Comparison of ENCODE assay signal across 3 cellular contexts in the genomic region with DNA sequence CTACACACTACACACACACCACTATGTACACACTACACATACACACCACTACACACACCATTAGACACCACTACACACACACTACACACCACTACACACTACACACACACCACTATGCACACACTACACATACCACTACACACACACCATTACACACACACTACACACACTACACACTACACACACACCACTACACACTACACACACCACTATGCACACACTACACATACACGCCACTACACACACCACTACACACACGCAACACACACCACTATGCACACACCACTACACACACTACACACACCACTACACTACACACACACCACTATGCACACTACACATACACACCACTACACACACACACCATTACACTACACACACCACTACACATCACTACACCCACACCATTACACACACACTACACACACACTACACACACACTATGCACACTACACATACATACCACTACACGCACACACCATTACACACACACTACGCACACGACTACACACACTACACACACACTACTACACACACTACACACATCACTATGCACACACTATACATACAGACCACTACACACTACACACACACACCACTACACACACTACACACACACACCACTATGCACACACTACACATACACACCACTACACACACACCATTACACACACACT.
TF ChIP-seq lines count a peak whose summit lies in the region.

No MANE protein-coding gene starts in this region.

TF ChIP-seq in HEK293, 187 proteins besides CTCF, POLR2A, EP300 and RAD21 (continues in another document):
- TF ChIP-seq, protein P1, sequence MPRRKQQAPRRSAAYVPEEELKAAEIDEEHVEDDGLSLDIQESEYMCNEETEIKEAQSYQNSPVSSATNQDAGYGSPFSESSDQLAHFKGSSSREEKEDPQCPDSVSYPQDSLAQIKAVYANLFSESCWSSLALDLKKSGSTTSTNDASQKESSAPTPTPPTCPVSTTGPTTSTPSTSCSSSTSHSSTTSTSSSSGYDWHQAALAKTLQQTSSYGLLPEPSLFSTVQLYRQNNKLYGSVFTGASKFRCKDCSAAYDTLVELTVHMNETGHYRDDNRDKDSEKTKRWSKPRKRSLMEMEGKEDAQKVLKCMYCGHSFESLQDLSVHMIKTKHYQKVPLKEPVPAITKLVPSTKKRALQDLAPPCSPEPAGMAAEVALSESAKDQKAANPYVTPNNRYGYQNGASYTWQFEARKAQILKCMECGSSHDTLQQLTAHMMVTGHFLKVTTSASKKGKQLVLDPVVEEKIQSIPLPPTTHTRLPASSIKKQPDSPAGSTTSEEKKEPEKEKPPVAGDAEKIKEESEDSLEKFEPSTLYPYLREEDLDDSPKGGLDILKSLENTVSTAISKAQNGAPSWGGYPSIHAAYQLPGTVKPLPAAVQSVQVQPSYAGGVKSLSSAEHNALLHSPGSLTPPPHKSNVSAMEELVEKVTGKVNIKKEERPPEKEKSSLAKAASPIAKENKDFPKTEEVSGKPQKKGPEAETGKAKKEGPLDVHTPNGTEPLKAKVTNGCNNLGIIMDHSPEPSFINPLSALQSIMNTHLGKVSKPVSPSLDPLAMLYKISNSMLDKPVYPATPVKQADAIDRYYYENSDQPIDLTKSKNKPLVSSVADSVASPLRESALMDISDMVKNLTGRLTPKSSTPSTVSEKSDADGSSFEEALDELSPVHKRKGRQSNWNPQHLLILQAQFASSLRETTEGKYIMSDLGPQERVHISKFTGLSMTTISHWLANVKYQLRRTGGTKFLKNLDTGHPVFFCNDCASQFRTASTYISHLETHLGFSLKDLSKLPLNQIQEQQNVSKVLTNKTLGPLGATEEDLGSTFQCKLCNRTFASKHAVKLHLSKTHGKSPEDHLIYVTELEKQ (tag by site-specific recombination; IDR thresholded peaks at IDR 0.05; ENCODE audit: borderline replicate concordance), result no peak
- TF ChIP-seq ZNF341 (tag by site-specific recombination; IDR thresholded peaks at IDR 0.05; ENCODE audit: low read depth) (no peak), ZSCAN23 (tag by site-specific recombination; IDR thresholded peaks at IDR 0.05) (peak; percentile 25; the same call in 1 of the 2 replicates), ZNF266 (tag by site-specific recombination; IDR thresholded peaks at IDR 0.05; ENCODE audit: low read depth) (peak; percentile 44; the same call in 1 of the 2 replicates), OVOL3 (tag by site-specific recombination; IDR thresholded peaks at IDR 0.05) (peak; percentile 41; the same call in 1 of the 2 replicates), ZNF521 (tag by site-specific recombination; IDR thresholded peaks at IDR 0.05) (no peak), ZNF302 (tag by site-specific recombination; IDR thresholded peaks at IDR 0.05; ENCODE audit: low read depth) (peak; percentile 30; the same call in 1 of the 2 replicates), ZNF792 (tag by site-specific recombination; IDR thresholded peaks at IDR 0.05) (no peak), ZBTB8A (tag by site-specific recombination; IDR thresholded peaks at IDR 0.05) (no peak), ZNF423 (tag by site-specific recombination; IDR thresholded peaks at IDR 0.05) (no peak), ZNF138 (tag by site-specific recombination; IDR thresholded peaks at IDR 0.05; ENCODE audit: borderline replicate concordance) (no peak), ZNF776 (tag by site-specific recombination; IDR thresholded peaks at IDR 0.05; ENCODE audit: borderline replicate concordance) (peak; percentile 88; the same call in 1 of the 2 replicates), ZNF19 (tag by site-specific recombination; IDR thresholded peaks at IDR 0.05; ENCODE audit: low read depth) (no peak; the same call in 1 of the 2 replicates)
- TF ChIP-seq, protein P2, sequence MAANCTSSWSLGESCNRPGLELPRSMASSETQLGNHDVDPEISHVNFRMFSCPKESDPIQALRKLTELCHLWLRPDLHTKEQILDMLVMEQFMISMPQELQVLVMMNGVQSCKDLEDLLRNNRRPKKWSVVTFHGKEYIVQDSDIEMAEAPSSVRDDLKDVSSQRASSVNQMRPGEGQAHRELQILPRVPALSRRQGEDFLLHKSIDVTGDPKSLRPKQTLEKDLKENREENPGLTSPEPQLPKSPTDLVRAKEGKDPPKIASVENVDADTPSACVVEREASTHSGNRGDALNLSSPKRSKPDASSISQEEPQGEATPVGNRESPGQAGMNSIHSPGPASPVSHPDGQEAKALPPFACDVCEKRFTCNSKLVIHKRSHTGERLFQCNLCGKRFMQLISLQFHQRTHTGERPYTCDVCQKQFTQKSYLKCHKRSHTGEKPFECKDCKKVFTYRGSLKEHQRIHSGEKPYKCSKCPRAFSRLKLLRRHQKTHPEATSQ (tag by site-specific recombination; IDR thresholded peaks at IDR 0.05), result 0 out of 2 replicates have a peak, but pooled peaks have one; percentile 14

TF ChIP-seq in GM12878, 131 proteins besides CTCF, POLR2A, EP300 and RAD21:
- TF ChIP-seq HDGF (IDR thresholded peaks at IDR 0.05), result 0 out of 2 replicates have a peak, but pooled peaks have one; percentile 35
- TF ChIP-seq, protein P3, sequence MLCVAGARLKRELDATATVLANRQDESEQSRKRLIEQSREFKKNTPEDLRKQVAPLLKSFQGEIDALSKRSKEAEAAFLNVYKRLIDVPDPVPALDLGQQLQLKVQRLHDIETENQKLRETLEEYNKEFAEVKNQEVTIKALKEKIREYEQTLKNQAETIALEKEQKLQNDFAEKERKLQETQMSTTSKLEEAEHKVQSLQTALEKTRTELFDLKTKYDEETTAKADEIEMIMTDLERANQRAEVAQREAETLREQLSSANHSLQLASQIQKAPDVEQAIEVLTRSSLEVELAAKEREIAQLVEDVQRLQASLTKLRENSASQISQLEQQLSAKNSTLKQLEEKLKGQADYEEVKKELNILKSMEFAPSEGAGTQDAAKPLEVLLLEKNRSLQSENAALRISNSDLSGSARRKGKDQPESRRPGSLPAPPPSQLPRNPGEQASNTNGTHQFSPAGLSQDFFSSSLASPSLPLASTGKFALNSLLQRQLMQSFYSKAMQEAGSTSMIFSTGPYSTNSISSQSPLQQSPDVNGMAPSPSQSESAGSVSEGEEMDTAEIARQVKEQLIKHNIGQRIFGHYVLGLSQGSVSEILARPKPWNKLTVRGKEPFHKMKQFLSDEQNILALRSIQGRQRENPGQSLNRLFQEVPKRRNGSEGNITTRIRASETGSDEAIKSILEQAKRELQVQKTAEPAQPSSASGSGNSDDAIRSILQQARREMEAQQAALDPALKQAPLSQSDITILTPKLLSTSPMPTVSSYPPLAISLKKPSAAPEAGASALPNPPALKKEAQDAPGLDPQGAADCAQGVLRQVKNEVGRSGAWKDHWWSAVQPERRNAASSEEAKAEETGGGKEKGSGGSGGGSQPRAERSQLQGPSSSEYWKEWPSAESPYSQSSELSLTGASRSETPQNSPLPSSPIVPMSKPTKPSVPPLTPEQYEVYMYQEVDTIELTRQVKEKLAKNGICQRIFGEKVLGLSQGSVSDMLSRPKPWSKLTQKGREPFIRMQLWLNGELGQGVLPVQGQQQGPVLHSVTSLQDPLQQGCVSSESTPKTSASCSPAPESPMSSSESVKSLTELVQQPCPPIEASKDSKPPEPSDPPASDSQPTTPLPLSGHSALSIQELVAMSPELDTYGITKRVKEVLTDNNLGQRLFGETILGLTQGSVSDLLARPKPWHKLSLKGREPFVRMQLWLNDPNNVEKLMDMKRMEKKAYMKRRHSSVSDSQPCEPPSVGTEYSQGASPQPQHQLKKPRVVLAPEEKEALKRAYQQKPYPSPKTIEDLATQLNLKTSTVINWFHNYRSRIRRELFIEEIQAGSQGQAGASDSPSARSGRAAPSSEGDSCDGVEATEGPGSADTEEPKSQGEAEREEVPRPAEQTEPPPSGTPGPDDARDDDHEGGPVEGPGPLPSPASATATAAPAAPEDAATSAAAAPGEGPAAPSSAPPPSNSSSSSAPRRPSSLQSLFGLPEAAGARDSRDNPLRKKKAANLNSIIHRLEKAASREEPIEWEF (IDR thresholded peaks at IDR 0.05; ENCODE audit: insufficient replicate concordance, low read depth, low read length), result no peak

TF ChIP-seq in H1, 55 proteins besides CTCF, POLR2A, EP300 and RAD21:
- TF ChIP-seq KDM1A (IDR thresholded peaks at IDR 0.05; ENCODE audit: borderline replicate concordance, low read length), result no peak
- TF ChIP-seq, protein P4, sequence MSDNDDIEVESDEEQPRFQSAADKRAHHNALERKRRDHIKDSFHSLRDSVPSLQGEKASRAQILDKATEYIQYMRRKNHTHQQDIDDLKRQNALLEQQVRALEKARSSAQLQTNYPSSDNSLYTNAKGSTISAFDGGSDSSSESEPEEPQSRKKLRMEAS (IDR thresholded peaks at IDR 0.05), result no peak
- TF ChIP-seq SAP30 (IDR thresholded peaks at IDR 0.05; ENCODE audit: insufficient read depth, insufficient replicate concordance, low read length), result no peak
